Comparison of ENCODE assay signal across 1 cellular context in the genomic region with DNA sequence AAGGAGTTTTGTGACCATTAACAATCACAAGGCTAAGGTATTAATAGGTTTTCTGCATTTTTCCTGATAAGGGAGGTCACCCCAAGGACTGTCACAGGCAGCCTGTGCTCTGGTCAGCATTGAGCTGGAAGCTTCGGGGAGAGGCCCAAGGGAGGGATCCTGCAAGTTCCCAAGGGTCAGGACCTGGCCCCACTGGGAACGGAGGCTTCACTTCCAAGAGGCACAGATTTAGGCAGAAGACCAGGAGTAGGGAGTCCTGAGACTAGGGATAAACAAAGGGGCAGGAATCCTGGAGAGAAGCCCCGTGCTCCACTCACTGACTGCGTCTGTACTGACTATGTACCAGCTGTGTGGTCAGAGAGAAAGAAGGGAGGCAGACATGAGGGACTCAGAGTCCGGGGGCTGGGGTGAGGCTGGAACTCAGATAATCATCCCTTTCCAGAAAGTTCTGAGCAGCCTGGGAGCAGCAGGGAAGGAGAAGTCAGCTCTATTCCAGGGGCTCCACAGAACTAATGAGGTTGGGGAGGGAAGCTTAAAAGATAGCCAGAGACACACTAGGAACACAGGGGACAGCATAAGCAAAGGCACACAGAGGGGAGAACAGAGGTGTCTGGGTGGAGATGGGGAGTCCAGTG.
TF ChIP-seq lines count a peak whose summit lies in the region.

No MANE protein-coding gene starts in this region.

TF ChIP-seq in GM12878, 131 proteins besides CTCF, POLR2A, EP300 and RAD21:
- TF ChIP-seq YBX1 (IDR thresholded peaks at IDR 0.05) (no peak), NR2C2 (IDR thresholded peaks at IDR 0.05; ENCODE audit: borderline replicate concordance, control insufficient read depth, insufficient read length, low read depth) (no peak)
